In the genomic region with DNA sequence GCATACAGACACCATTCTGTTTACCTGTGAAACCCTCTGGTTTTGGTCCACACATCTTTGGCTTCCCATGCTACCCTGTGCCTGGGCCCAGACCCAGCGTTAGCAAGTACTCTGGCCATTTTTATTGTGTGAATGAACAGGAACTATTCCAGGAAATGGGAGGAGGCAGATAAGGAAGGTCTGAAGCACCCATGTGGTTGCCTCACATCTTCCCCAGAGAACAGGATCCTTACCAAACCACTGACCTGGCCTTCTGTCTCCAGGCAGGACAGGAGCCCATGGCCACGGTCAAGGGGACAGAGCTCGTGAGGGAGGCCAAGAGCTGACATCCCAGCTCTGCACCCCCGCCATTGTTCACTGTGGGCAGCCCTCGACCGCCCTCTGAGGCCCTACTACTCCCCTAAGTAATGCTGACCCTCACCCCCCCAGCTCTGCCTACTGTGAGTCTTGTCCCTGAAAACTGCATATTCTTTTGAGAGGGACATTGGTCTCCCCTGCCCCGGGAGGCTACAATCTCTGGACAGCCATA, we compare ENCODE assay signal across 20 cellular contexts.
DNase-seq lines count a peak whose midpoint lies in the region; ATAC-seq and TF ChIP-seq lines count a peak whose summit lies in the region.
"Had no signal": no experiment of that assay in that cellular context is flagged by ENCODE, and none has a peak within 500 bp of the region (broad histone marks: within the 10 kb centered on the region; RNA-seq: fewer than 3 reads in every experiment).

No MANE protein-coding gene starts in this region.

- DNase-seq in SK-N-DZ (ENCODE audit: low spot score) (peak; percentile 43), endothelial cell (ENCODE audit: low spot score) (peak; percentile 21), right lobe of liver (peak in 1 of 3 donors; percentile 25), NAMALWA (ENCODE audit: low spot score) (no peak), SKM-1 (lab: John Stamatoyannopoulos, UW; ENCODE audit: unreplicated experiment) (no peak)
- DNase-seq in activated T-helper 1 cell treated with anti-CD3 and anti-CD28 coated beads, Interleukin-12 subunit alpha, Interleukin-12 subunit beta, Interleukin-2, Interleukin-4 antibody, amounts not matched to agents 30 ng/mL and 10 ng/mL and 1 ng/mL, durations not matched to agents 14 hours and 24 hours and 36 hours (ENCODE audit: low spot score), result no peak
- DNase-seq: activated CD4-positive, alpha-beta T cell treated with anti-CD3 and anti-CD28 coated beads for 1 hour; CD8-positive, alpha-beta T cell; Karpas-422; mesendoderm; NCI-H1105; nephron progenitor cell; SHP77 treated with DMSO at 0.1 percent for 48 hours; stimulated activated naive CD4-positive, alpha-beta T cell; transverse colon had no signal

- H3K4me1 ChIP-seq in BLaER1 (peaks cover 40% of the 10 kb centered on the region), right lobe of liver (no peaks in the 10 kb centered on the region)
- H3K4me1 ChIP-seq: body of pancreas had no signal

- H3K36me3 ChIP-seq in BLaER1 (no peaks in the 10 kb centered on the region), right lobe of liver (no peaks in the 10 kb centered on the region)
- H3K36me3 ChIP-seq: transverse colon had no signal

- peak overlapping the region; percentile 59 for H3K4me3 Mint-ChIP-seq in endothelial cell (ENCODE audit: unreplicated experiment)
- no peak overlapping the region for H3K4me3 Mint-ChIP-seq in activated T-helper 1 cell treated with anti-CD3 and anti-CD28 coated beads, Interleukin-12 subunit alpha, Interleukin-12 subunit beta, Interleukin-2, Interleukin-4 antibody, amounts not matched to agents 30 ng/mL and 10 ng/mL and 1 ng/mL, durations not matched to agents 14 hours and 24 hours and 36 hours
- H3K4me3 Mint-ChIP-seq: CD8-positive, alpha-beta T cell; nephron progenitor cell; T-helper 1 cell treated with Interleukin-12 subunit alpha and Interleukin-12 subunit beta and Interleukin-4 antibody, amounts not matched to agents 30 μg/mL and 1 μg/mL, for 36 hours had no signal

- H4K20me1 ChIP-seq in BLaER1, result no peaks in the 10 kb centered on the region

- H3K9me3 ChIP-seq in BLaER1 (no peaks in the 10 kb centered on the region), right lobe of liver (no peaks in the 10 kb centered on the region)
- H3K9me3 ChIP-seq: body of pancreas, transverse colon had no signal

- peak overlapping the region; percentile 46; the same call in 1 of the 2 replicates for H3K27ac ChIP-seq in BLaER1
- peak overlapping the region in 1 of 3 donors; percentile 39 for H3K27ac ChIP-seq in right lobe of liver
- H3K27ac ChIP-seq: transverse colon had no signal

- WGBS in right lobe of liver (ENCODE audit: insufficient coverage, low coverage, low lambda C conversion rate, missing lambda C conversion rate), result 22% methylated on average over 1 of the region's 7 CpGs

- H3K9me3 Mint-ChIP-seq in endothelial cell (ENCODE audit: unreplicated experiment), result no peaks in the 10 kb centered on the region
- H3K9me3 Mint-ChIP-seq in activated T-helper 1 cell treated with anti-CD3 and anti-CD28 coated beads, Interleukin-12 subunit alpha, Interleukin-12 subunit beta, Interleukin-2, Interleukin-4 antibody, amounts not matched to agents 30 ng/mL and 10 ng/mL and 1 ng/mL, durations not matched to agents 14 hours and 24 hours and 36 hours, result no peaks in the 10 kb centered on the region
- H3K9me3 Mint-ChIP-seq: CD8-positive, alpha-beta T cell; nephron progenitor cell; T-helper 1 cell treated with Interleukin-12 subunit alpha and Interleukin-12 subunit beta and Interleukin-4 antibody, amounts not matched to agents 30 μg/mL and 1 μg/mL, for 36 hours had no signal

- intact Hi-C loops in right lobe of liver (cut with DNase I), result no loop called here
- intact Hi-C loops in activated T-helper 1 cell treated with anti-CD3 and anti-CD28 coated beads, Interleukin-12 subunit alpha, Interleukin-12 subunit beta, Interleukin-2, Interleukin-4 antibody, amounts not matched to agents 30 ng/mL and 10 ng/mL and 1 ng/mL, durations not matched to agents 14 hours and 24 hours and 36 hours (cut with micrococcal nuclease), result no loop called here

- H3K4me3 ChIP-seq in BLaER1, result no peak overlapping the region
- no peak overlapping the region for H3K4me3 ChIP-seq in right lobe of liver
- H3K4me3 ChIP-seq: body of pancreas, transverse colon had no signal

- peak overlapping the region; percentile 98 for H3K27ac Mint-ChIP-seq in endothelial cell (ENCODE audit: unreplicated experiment)
- no peak overlapping the region for H3K27ac Mint-ChIP-seq in activated T-helper 1 cell treated with anti-CD3 and anti-CD28 coated beads, Interleukin-12 subunit alpha, Interleukin-12 subunit beta, Interleukin-2, Interleukin-4 antibody, amounts not matched to agents 30 ng/mL and 10 ng/mL and 1 ng/mL, durations not matched to agents 14 hours and 24 hours and 36 hours
- H3K27ac Mint-ChIP-seq: CD8-positive, alpha-beta T cell; nephron progenitor cell; T-helper 1 cell treated with Interleukin-12 subunit alpha and Interleukin-12 subunit beta and Interleukin-4 antibody, amounts not matched to agents 30 μg/mL and 1 μg/mL, for 36 hours had no signal

- H3K27me3 ChIP-seq in BLaER1 (no peaks in the 10 kb centered on the region), right lobe of liver (no peaks in the 10 kb centered on the region)
- H3K27me3 ChIP-seq: body of pancreas, transverse colon had no signal

- peaks cover 12% of the 10 kb centered on the region for H3K27me3 Mint-ChIP-seq in endothelial cell (ENCODE audit: unreplicated experiment)
- peaks cover 3% of the 10 kb centered on the region for H3K27me3 Mint-ChIP-seq in activated T-helper 1 cell treated with anti-CD3 and anti-CD28 coated beads, Interleukin-12 subunit alpha, Interleukin-12 subunit beta, Interleukin-2, Interleukin-4 antibody, amounts not matched to agents 30 ng/mL and 10 ng/mL and 1 ng/mL, durations not matched to agents 14 hours and 24 hours and 36 hours (ENCODE audit: insufficient read depth)

- H3K9ac ChIP-seq in BLaER1, result no peak overlapping the region

- H3K4me2 ChIP-seq in BLaER1, result peak overlapping the region; percentile 9; the same call in 1 of the 2 replicates

- no peak for TF ChIP-seq POLR2A in right lobe of liver (IDR thresholded peaks at IDR 0.05)

- H3K4me1 Mint-ChIP-seq in endothelial cell (ENCODE audit: unreplicated experiment), result peaks cover 57% of the 10 kb centered on the region
- peaks cover 9% of the 10 kb centered on the region for H3K4me1 Mint-ChIP-seq in activated T-helper 1 cell treated with anti-CD3 and anti-CD28 coated beads, Interleukin-12 subunit alpha, Interleukin-12 subunit beta, Interleukin-2, Interleukin-4 antibody, amounts not matched to agents 30 ng/mL and 10 ng/mL and 1 ng/mL, durations not matched to agents 14 hours and 24 hours and 36 hours (ENCODE audit: low read depth)

- TF ChIP-seq CTCF in endothelial cell (IDR thresholded peaks at IDR 0.05; ENCODE audit: unreplicated experiment) (no peak), right lobe of liver (IDR thresholded peaks at IDR 0.05) (no peak)

- no peaks in the 10 kb centered on the region for H3K36me3 Mint-ChIP-seq in endothelial cell (ENCODE audit: low read depth, unreplicated experiment)
- no peaks in the 10 kb centered on the region for H3K36me3 Mint-ChIP-seq in activated T-helper 1 cell treated with anti-CD3 and anti-CD28 coated beads, Interleukin-12 subunit alpha, Interleukin-12 subunit beta, Interleukin-2, Interleukin-4 antibody, amounts not matched to agents 30 ng/mL and 10 ng/mL and 1 ng/mL, durations not matched to agents 14 hours and 24 hours and 36 hours (ENCODE audit: low read depth)
- H3K36me3 Mint-ChIP-seq: CD8-positive, alpha-beta T cell had no signal

- ATAC-seq in right lobe of liver, result peak; percentile 37 to 55 (median 42)
- ATAC-seq in HG02852 (IDR thresholded peaks at IDR 0.05; ENCODE audit: unreplicated experiment), result no peak
- ATAC-seq: CD8-positive, alpha-beta T cell; esophagus mucosa had no signal

Comparison
In these comparisons a context has a peak if more than half of its experiments do, and no peak if none do; other contexts are left out.
1. DNase-seq: peak in SK-N-DZ (single experiment) and endothelial cell (single experiment); none in NAMALWA (single experiment), activated T-helper 1 cell treated with anti-CD3 and anti-CD28 coated beads, Interleukin-12 subunit alpha, Interleukin-12 subunit beta, Interleukin-2, Interleukin-4 antibody, amounts not matched to agents 30 ng/mL and 10 ng/mL and 1 ng/mL, durations not matched to agents 14 hours and 24 hours and 36 hours (single experiment) and SKM-1 (single experiment).